In genomic region chr3:124927454-124928079, GRCh38 we compare ENCODE assay signal across 18 cellular contexts. TPM values are rescaled to one million over a fixed set of nuclear protein-coding genes. Genes with fewer than 3 reads are reported as not detected.
DNase-seq lines count a peak whose midpoint lies in the region; ATAC-seq, FAIRE-seq and TF ChIP-seq lines count a peak whose summit lies in the region.
"Had no signal": no experiment of that assay in that cellular context is flagged by ENCODE, and none has a peak within 500 bp of the region (broad histone marks: within the 10 kb centered on the region; RNA-seq: fewer than 3 reads in every experiment).

No MANE protein-coding gene starts in this region.

- ATAC-seq in GM19395 (IDR thresholded peaks at IDR 0.05; ENCODE audit: unreplicated experiment) (peak; percentile 87), HG02763 (IDR thresholded peaks at IDR 0.05; ENCODE audit: unreplicated experiment) (peak; percentile 59), IMR-90 (ENCODE audit: low read depth) (no peak), right lobe of liver (no peak)
- ATAC-seq: activated CD4-positive, alpha-beta T cell treated with anti-CD3 and anti-CD28 coated beads for 36 hours; psoas muscle; stimulated activated memory B cell treated with anti-CD40 and anti-IgM and Interleukin-4, amounts not matched to agents 10 μg/mL and 1 μg/mL and 100 μg/mL, for 72 hours had no signal

- no peak overlapping the region for H2BK5ac ChIP-seq in IMR-90 (ENCODE audit: low read depth, low read length, poor library complexity, severe bottlenecking)

- peaks cover 13% of the 10 kb centered on the region for H3K27me3 ChIP-seq in IMR-90 (ENCODE audit: control insufficient read depth, insufficient read depth, low read length)
- no peaks in the 10 kb centered on the region for H3K27me3 ChIP-seq in right lobe of liver
- H3K27me3 ChIP-seq: Peyer's patch had no signal

- no peak overlapping the region for H3K9ac ChIP-seq in IMR-90 (ENCODE audit: low read depth, low read length)

- POLR2A ChIA-PET in IMR-90 (lab: Charles Lee; ENCODE audit: unreplicated experiment), result no interaction called here

- no peak for TF ChIP-seq RAD21 in IMR-90 (IDR thresholded peaks at IDR 0.05; ENCODE audit: low read length)

- H3K56ac ChIP-seq in IMR-90 (ENCODE audit: extremely low read depth, insufficient read depth, low read length), result no peak overlapping the region

- CTCF ChIA-PET in IMR-90 (lab: Yijun Ruan, JAX), result interaction anchor here (0.7 kb wide), 2 partner anchors 263 to 663 kb away, joined by 3 to 6 read pairs; no protein-coding TSS in a partner anchor

- FAIRE-seq in GM12891 (lab: Jason Lieb, UNC), result peak; percentile 93
- FAIRE-seq: kidney had no signal

- intact Hi-C loops in IMR-90 (cut with micrococcal nuclease), result loop anchor here (1.0 to 10.0 kb wide), 6 partner anchors 59 to 657 kb away; no protein-coding TSS in a partner anchor
- intact Hi-C loops in right lobe of liver (cut with DNase I), result no loop called here

- H4K91ac ChIP-seq in IMR-90 (ENCODE audit: insufficient read depth, low read depth, low read length), result no peak overlapping the region

- H3K27ac ChIP-seq in IMR-90 (ENCODE audit: insufficient read depth, low read length), result no peak overlapping the region
- no peak overlapping the region for H3K27ac ChIP-seq in right lobe of liver
- H3K27ac ChIP-seq: psoas muscle had no signal

- in situ Hi-C loops in IMR-90 (cut with MboI; ENCODE audit: low sequenced_read_pairs), result loop anchor here (10.0 kb wide), 1 partner anchor 657 kb away; no protein-coding TSS in a partner anchor

- H2AK9ac ChIP-seq in IMR-90 (replicated peaks; ENCODE audit: low read depth, low read length, poor library complexity), result no peak overlapping the region

- no peak for TF ChIP-seq POLR2A in GM12891 (IDR thresholded peaks at IDR 0.05; ENCODE audit: low read depth, low read length)
- no peak for TF ChIP-seq POLR2A in IMR-90 (IDR thresholded peaks at IDR 0.05; ENCODE audit: low read depth, low read length)
- TF ChIP-seq POLR2A in right lobe of liver (IDR thresholded peaks at IDR 0.05), result no peak

- peak overlapping the region; percentile 59 for H3K23ac ChIP-seq in IMR-90 (ENCODE audit: low read depth, low read length)

- 0 out of 2 replicates have a peak overlapping the region, but pooled peaks have one; percentile 20 for H3K4ac ChIP-seq in IMR-90 (ENCODE audit: low read depth, low read length)

- H3K18ac ChIP-seq in IMR-90 (ENCODE audit: low read depth, low read length), result no peak overlapping the region

- no peaks in the 10 kb centered on the region for H3K36me3 ChIP-seq in IMR-90 (ENCODE audit: control insufficient read depth, insufficient read depth, low read length)
- H3K36me3 ChIP-seq in right lobe of liver, result no peaks in the 10 kb centered on the region
- H3K36me3 ChIP-seq: HAP-1 had no signal

- TF ChIP-seq CTCF in IMR-90 (conservative IDR thresholded peaks at IDR 0.05; ENCODE audit: low read depth, low read length) (no peak), right lobe of liver (IDR thresholded peaks at IDR 0.05) (no peak)

- peaks cover 2% of the 10 kb centered on the region; the same call in 1 of the 2 replicates for H3K4me1 ChIP-seq in IMR-90 (ENCODE audit: control insufficient read depth, insufficient read depth, low read length)
- no peaks in the 10 kb centered on the region for H3K4me1 ChIP-seq in right lobe of liver
- H3K4me1 ChIP-seq: HAP-1 had no signal

- H3K79me1 ChIP-seq in IMR-90 (ENCODE audit: low read depth in 1 of 2, low read length in 2 of 2), result no peaks in the 10 kb centered on the region

- peak overlapping the region; percentile 56; the same call in 1 of the 2 replicates for H2AK5ac ChIP-seq in IMR-90 (ENCODE audit: low read depth, low read length)

- H4K20me1 ChIP-seq in IMR-90 (ENCODE audit: insufficient read depth, low read length), result 0 out of 2 replicates have a peak, but pooled peaks cover 4% of the 10 kb centered on the region

- H3K9me1 ChIP-seq in IMR-90 (ENCODE audit: insufficient read depth, low read length), result peaks cover 4% of the 10 kb centered on the region; the same call in 1 of the 2 replicates

- no TSS peak for BruUV-seq in IMR-90 (replicated peaks; lab: Mats Ljungman, UMichigan)

- H2BK120ac ChIP-seq in IMR-90 (ENCODE audit: low read depth, low read length), result no peak overlapping the region

- WGBS in IMR-90 (ENCODE audit: extremely low coverage in 2 of 2, insufficient read length in 1 of 2), 2 experiments, result 100% methylated on average over 2 of the region's 3 CpGs; no CpG with 5 or more reads in 1 of the 2 experiments
- WGBS in right lobe of liver (ENCODE audit: insufficient coverage, low coverage, low lambda C conversion rate, missing lambda C conversion rate), result 93% methylated on average over 3 of the region's 3 CpGs

- no peak overlapping the region for H4K5ac ChIP-seq in IMR-90 (ENCODE audit: low read depth, low read length)

- H3K4me3 ChIP-seq in IMR-90 (ENCODE audit: insufficient read depth, low read depth, low read length) (no peak overlapping the region), right lobe of liver (no peak overlapping the region)
- H3K4me3 ChIP-seq: HAP-1, psoas muscle had no signal

- no peak overlapping the region for H4K8ac ChIP-seq in IMR-90 (ENCODE audit: low read depth in 2 of 2, low read length in 2 of 2)

- 0 out of 3 replicates have a peak overlapping the region, but pooled peaks have one; percentile 48 for H2BK15ac ChIP-seq in IMR-90 (ENCODE audit: low read depth, low read length)

- no peak overlapping the region for H2AFZ ChIP-seq in IMR-90 (replicated peaks; ENCODE audit: low read length, poor library complexity)

- H3K9me3 ChIP-seq in IMR-90 (ENCODE audit: control insufficient read depth, insufficient read depth, low read length) (no peaks in the 10 kb centered on the region), right lobe of liver (no peaks in the 10 kb centered on the region)
- H3K9me3 ChIP-seq: HAP-1, Peyer's patch, psoas muscle had no signal

- no peak overlapping the region for H3K14ac ChIP-seq in IMR-90 (replicated peaks; ENCODE audit: low read depth, low read length)

- no peak overlapping the region for H2BK20ac ChIP-seq in IMR-90 (ENCODE audit: low read depth, low read length)

- DNase-seq in GM12891 (ENCODE audit: insufficient read length, low spot score), result no peak
- no peak for DNase-seq in IMR-90
- no peak for DNase-seq in right lobe of liver
- DNase-seq in hippocampal formation (lab: John Stamatoyannopoulos, UW), result no peak
- DNase-seq in NCI-H82 treated with DMSO at 0.1 percent for 48 hours (lab: John Stamatoyannopoulos, UW; ENCODE audit: unreplicated experiment), result no peak
- DNase-seq in NCI-H510A treated with DMSO at 0.1 percent for 48 hours (lab: John Stamatoyannopoulos, UW), result no peak
- DNase-seq: activated CD4-positive, alpha-beta T cell treated with anti-CD3 and anti-CD28 coated beads for 36 hours; effector CD8-positive, alpha-beta T cell; kidney; NCI-H2227 treated with DMSO at 0.1 percent for 48 hours; Peyer's patch; psoas muscle; stimulated activated CD4-positive, alpha-beta T cell treated with anti-CD3 and anti-CD28 coated beads, Interleukin-1b, Interleukin-23, amount 100 ng/mL, for 48 hours had no signal

- no peak overlapping the region for H3K4me2 ChIP-seq in IMR-90 (ENCODE audit: low read depth, low read length)

- dilution Hi-C loops in IMR-90 (cut with HindIII; ENCODE audit: low sequenced_read_pairs, unreplicated experiment), result no loop called here

TF ChIP-seq in GM12891, 5 proteins besides CTCF, POLR2A, EP300 and RAD21:
- no peak for TF ChIP-seq SPI1 (IDR thresholded peaks at IDR 0.05; ENCODE audit: low read depth, low read length)
- no peak for TF ChIP-seq TAF1 (IDR thresholded peaks at IDR 0.05; ENCODE audit: low read depth, low read length)
- no peak for TF ChIP-seq POLR2AphosphoS5 (IDR thresholded peaks at IDR 0.05; ENCODE audit: low read depth, low read length)
- no peak for TF ChIP-seq POU2F2 (IDR thresholded peaks at IDR 0.05; ENCODE audit: low read depth, low read length)
- TF ChIP-seq PAX5 (IDR thresholded peaks at IDR 0.05; ENCODE audit: insufficient read depth, low read length, severe bottlenecking), result no peak

TF ChIP-seq in IMR-90, 13 proteins besides CTCF, POLR2A, EP300 and RAD21:
- TF ChIP-seq ELK1 (IDR thresholded peaks at IDR 0.05; ENCODE audit: borderline replicate concordance, low read depth, low read length) (no peak), NFE2L2 (IDR thresholded peaks at IDR 0.05; ENCODE audit: low read depth, low read length) (no peak), MAFK (IDR thresholded peaks at IDR 0.05; ENCODE audit: low read depth, low read length) (no peak), MAZ (IDR thresholded peaks at IDR 0.05; ENCODE audit: borderline replicate concordance, low read depth, low read length) (no peak), RFX5 (IDR thresholded peaks at IDR 0.05; ENCODE audit: low read depth, low read length) (no peak)

RNA-seq across cellular contexts. Expression of gene MUC13, which starts 7.0 kb away (rescaled TPM):
- polyA plus RNA-seq in GM12891 (2012; ENCODE audit: low read depth, missing spikeins), result 0.04 TPM
- total RNA-seq in IMR-90 (2012; rRNA removed), result not detected in 2 replicates
- polyA plus RNA-seq in IMR-90 (2012; rRNA removed), result not detected in 2 replicates
- not detected in 2 replicates for polyA plus RNA-seq in IMR-90 (2012; cell fraction: cytosol; rRNA removed)
- 0.05 and 0.07 TPM in 2 replicates for polyA plus RNA-seq in IMR-90 (2012; cell fraction: nucleus; rRNA removed; ENCODE audit: low replicate concordance)
- total RNA-seq in right lobe of liver, result 1 to 10 TPM in 3 of 6 experiments, not detected in 3; 1.9 to 4.5 (median 2.1) TPM
- total RNA-seq: activated CD4-positive, alpha-beta T cell treated with anti-CD3 and anti-CD28 coated beads for 36 hours; T-helper 1 cell treated with Interleukin-12 subunit alpha and Interleukin-12 subunit beta and Interleukin-4 antibody, amounts not matched to agents 30 ng/mL and 1 ng/mL, for 36 hours had no signal

RNA-seq across cellular contexts. Expression of gene ITGB5, which starts 40.4 kb away (rescaled TPM):
- 0.65 TPM for polyA plus RNA-seq in GM12891 (2012; ENCODE audit: low read depth, missing spikeins)
- 71.7 and 85.0 TPM in 2 replicates for total RNA-seq in IMR-90 (2012; rRNA removed)
- 101 and 102 TPM in 2 replicates for polyA plus RNA-seq in IMR-90 (2012; rRNA removed)
- 155 and 524 TPM in 2 replicates for polyA plus RNA-seq in IMR-90 (2012; cell fraction: cytosol; rRNA removed)
- polyA plus RNA-seq in IMR-90 (2012; cell fraction: nucleus; rRNA removed; ENCODE audit: low replicate concordance), result 43.5 and 72.2 TPM in 2 replicates
- total RNA-seq in right lobe of liver, result 100 to 1,000 TPM in 3 of 6 experiments, 10 to 100 TPM in 3; 61.3 to 125 (median 98.4) TPM

Comparison
In these comparisons a context has a peak if more than half of its experiments do, and no peak if none do; other contexts are left out.
1. ATAC-seq: peak in GM19395 (single experiment) and HG02763 (single experiment); none in IMR-90 (single experiment) and right lobe of liver (0 of 4).